1 cellular context compared by ENCODE assay signal in the genomic region with DNA sequence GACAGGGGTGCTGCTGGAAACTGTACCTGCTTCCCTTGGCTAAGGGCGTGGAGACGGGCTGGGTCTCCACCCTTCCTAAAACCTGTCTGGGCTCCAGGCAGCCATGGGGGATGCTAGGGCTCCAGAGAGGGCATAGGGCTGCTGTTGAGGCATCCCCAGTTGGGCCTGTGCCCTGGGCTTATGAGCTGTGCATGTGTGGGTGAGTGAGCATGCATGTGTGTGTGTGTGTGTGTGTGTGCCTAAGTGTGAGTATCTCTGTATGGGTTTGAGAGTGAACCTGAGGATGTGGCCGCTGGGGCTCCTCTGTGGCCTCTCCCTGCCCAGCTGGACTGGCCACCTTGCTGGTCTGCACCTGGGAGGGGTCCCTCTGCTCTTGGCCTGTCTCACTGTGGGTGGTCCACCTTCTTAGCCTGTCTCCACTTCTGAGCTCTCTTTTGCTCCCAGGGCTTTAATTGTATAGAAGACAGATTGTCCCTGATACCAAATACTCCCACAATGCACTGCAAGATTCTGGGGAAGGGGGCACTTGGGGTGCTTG.
TF ChIP-seq lines count a peak whose summit lies in the region.

No MANE protein-coding gene starts in this region.

TF ChIP-seq in HEK293, 187 proteins besides CTCF, POLR2A, EP300 and RAD21 (continued from another document):
- TF ChIP-seq, protein P1, sequence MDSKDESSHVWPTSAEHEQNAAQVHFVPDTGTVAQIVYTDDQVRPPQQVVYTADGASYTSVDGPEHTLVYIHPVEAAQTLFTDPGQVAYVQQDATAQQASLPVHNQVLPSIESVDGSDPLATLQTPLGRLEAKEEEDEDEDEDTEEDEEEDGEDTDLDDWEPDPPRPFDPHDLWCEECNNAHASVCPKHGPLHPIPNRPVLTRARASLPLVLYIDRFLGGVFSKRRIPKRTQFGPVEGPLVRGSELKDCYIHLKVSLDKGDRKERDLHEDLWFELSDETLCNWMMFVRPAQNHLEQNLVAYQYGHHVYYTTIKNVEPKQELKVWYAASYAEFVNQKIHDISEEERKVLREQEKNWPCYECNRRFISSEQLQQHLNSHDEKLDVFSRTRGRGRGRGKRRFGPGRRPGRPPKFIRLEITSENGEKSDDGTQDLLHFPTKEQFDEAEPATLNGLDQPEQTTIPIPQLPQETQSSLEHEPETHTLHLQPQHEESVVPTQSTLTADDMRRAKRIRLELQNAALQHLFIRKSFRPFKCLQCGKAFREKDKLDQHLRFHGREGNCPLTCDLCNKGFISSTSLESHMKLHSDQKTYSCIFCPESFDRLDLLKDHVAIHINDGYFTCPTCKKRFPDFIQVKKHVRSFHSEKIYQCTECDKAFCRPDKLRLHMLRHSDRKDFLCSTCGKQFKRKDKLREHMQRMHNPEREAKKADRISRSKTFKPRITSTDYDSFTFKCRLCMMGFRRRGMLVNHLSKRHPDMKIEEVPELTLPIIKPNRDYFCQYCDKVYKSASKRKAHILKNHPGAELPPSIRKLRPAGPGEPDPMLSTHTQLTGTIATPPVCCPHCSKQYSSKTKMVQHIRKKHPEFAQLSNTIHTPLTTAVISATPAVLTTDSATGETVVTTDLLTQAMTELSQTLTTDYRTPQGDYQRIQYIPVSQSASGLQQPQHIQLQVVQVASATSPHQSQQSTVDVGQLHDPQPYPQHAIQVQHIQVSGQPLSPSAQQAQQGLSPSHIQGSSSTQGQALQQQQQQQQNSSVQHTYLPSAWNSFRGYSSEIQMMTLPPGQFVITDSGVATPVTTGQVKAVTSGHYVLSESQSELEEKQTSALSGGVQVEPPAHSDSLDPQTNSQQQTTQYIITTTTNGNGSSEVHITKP (tag by site-specific recombination; IDR thresholded peaks at IDR 0.05) = no peak
- TF ChIP-seq ZNF184 (tag by site-specific recombination; IDR thresholded peaks at IDR 0.05) (no peak), ZNF514 (tag by site-specific recombination; IDR thresholded peaks at IDR 0.05) (no peak)
- TF ChIP-seq, protein P2, sequence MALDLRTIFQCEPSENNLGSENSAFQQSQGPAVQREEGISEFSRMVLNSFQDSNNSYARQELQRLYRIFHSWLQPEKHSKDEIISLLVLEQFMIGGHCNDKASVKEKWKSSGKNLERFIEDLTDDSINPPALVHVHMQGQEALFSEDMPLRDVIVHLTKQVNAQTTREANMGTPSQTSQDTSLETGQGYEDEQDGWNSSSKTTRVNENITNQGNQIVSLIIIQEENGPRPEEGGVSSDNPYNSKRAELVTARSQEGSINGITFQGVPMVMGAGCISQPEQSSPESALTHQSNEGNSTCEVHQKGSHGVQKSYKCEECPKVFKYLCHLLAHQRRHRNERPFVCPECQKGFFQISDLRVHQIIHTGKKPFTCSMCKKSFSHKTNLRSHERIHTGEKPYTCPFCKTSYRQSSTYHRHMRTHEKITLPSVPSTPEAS (tag by site-specific recombination; IDR thresholded peaks at IDR 0.05) = peak; percentile 43
